24 cellular contexts compared by ENCODE assay signal in the genomic region with DNA sequence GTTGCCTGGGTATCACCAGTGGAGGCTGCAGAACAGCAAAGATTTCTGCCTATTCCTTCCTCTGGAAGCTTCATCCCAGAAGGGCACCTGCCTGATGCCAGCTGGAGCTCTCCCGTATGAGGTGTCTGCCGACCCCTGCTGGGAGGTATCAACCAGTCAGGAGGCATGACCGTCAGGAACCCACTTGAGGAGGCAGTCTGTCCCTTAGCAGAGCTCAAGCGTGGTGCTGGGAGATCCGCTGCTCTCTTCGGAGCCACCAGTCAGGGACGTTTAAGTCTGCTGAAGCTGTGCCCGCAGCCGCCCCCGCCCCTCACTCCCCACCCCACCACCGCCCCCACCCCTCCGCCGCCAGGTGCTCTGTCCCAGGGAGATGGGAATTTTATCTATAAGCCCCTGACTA. TPM values are rescaled to one million over a fixed set of nuclear protein-coding genes. Genes with fewer than 3 reads are reported as not detected.
DNase-seq lines count a peak whose midpoint lies in the region; ATAC-seq and TF ChIP-seq lines count a peak whose summit lies in the region.
"Had no signal": no experiment of that assay in that cellular context is flagged by ENCODE, and none has a peak within 500 bp of the region (broad histone marks: within the 10 kb centered on the region; RNA-seq: fewer than 3 reads in every experiment).

No MANE protein-coding gene starts in this region.

- H3K4me3 ChIP-seq in HUES48 (ENCODE audit: low read depth, low read length): no peak overlapping the region

- no peaks in the 10 kb centered on the region for H3K36me3 ChIP-seq in HUES48 (ENCODE audit: control insufficient read depth, insufficient read depth, low read length)

- DNase-seq in DMS153 (lab: John Stamatoyannopoulos, UW): peak; percentile 31
- DNase-seq in DMS153 treated with DMSO at 0.1 percent for 48 hours (lab: John Stamatoyannopoulos, UW; ENCODE audit: unreplicated experiment): no peak
- DNase-seq in NCI-H69 (lab: John Stamatoyannopoulos, UW): peak; percentile 11
- DNase-seq in neural crest cell (ENCODE audit: low read depth, low spot score): no peak
- no peak for DNase-seq in nephron progenitor cell
- DNase-seq in medulla oblongata (ENCODE audit: extremely low spot score): no peak
- DNase-seq: activated CD4-positive, alpha-beta T cell treated with anti-CD3 and anti-CD28 coated beads, Interleukin-2, amount 10 ng/mL, durations not matched to agents 24 days and 14 days; activated gamma-delta T cell; foreskin keratinocyte; hypothalamus; KBM-7; kidney glomerular epithelial cell; naive thymus-derived CD4-positive, alpha-beta T cell; NCI-H2171; stimulated activated CD4-positive, alpha-beta T cell treated with anti-CD3 and anti-CD28 coated beads, Interleukin-2, amount 100 ng/mL, for 24 hours; T-cell; trophoblast cell had no signal

- H3K4me1 ChIP-seq in HUES48 (ENCODE audit: control insufficient read depth, insufficient read depth, low read length): peaks cover 7% of the 10 kb centered on the region; the same call in 1 of the 2 replicates
- H3K4me1 ChIP-seq: foreskin keratinocyte, parathyroid adenoma had no signal

- H3K4me3 Mint-ChIP-seq in neural crest cell (peak overlapping the region; percentile 35), nephron progenitor cell (no peak overlapping the region)
- H3K4me3 Mint-ChIP-seq: activated CD4-positive, alpha-beta T cell treated with anti-CD3 and anti-CD28 coated beads, Interleukin-2, amount 10 ng/mL, durations not matched to agents 24 days and 14 days; naive thymus-derived CD4-positive, alpha-beta T cell; stimulated activated naive CD8-positive, alpha-beta T cell treated with anti-CD3 and anti-CD28 coated beads, Interleukin-15, Interleukin-2, amounts not matched to agents 100 ng/mL and 50 ng/mL, for 24 hours; T-cell had no signal

- no peaks in the 10 kb centered on the region for H3K9me3 Mint-ChIP-seq in neural crest cell
- H3K9me3 Mint-ChIP-seq in nephron progenitor cell: no peaks in the 10 kb centered on the region
- H3K9me3 Mint-ChIP-seq: activated CD4-positive, alpha-beta T cell treated with anti-CD3 and anti-CD28 coated beads, Interleukin-2, amount 10 ng/mL, durations not matched to agents 24 days and 14 days; stimulated activated naive CD8-positive, alpha-beta T cell treated with anti-CD3 and anti-CD28 coated beads, Interleukin-15, Interleukin-2, amounts not matched to agents 100 ng/mL and 50 ng/mL, for 24 hours had no signal

- H3K36me3 Mint-ChIP-seq in neural crest cell (ENCODE audit: low read depth): peaks cover 2% of the 10 kb centered on the region
- H3K36me3 Mint-ChIP-seq in nephron progenitor cell (ENCODE audit: low read depth): no peaks in the 10 kb centered on the region
- H3K36me3 Mint-ChIP-seq: T-cell had no signal

- H3K4me1 Mint-ChIP-seq in neural crest cell (peaks cover 5% of the 10 kb centered on the region), nephron progenitor cell (no peaks in the 10 kb centered on the region)
- H3K4me1 Mint-ChIP-seq: activated CD4-positive, alpha-beta T cell treated with anti-CD3 and anti-CD28 coated beads, Interleukin-2, amount 10 ng/mL, durations not matched to agents 24 days and 14 days; naive thymus-derived CD4-positive, alpha-beta T cell; T-cell had no signal

- H3K27me3 Mint-ChIP-seq in neural crest cell (ENCODE audit: low read depth) (no peaks in the 10 kb centered on the region), nephron progenitor cell (ENCODE audit: low read depth, poor library complexity) (peaks cover 24% of the 10 kb centered on the region)

- H3K9me3 ChIP-seq in HUES48 (ENCODE audit: control insufficient read depth, insufficient read depth, low read length): no peaks in the 10 kb centered on the region

- H3K27ac ChIP-seq in HUES48 (ENCODE audit: low read depth, low read length): peak overlapping the region; percentile 66
- H3K27ac ChIP-seq: epithelial cell of prostate, foreskin keratinocyte, parathyroid adenoma had no signal

- H3K9ac ChIP-seq in HUES48 (ENCODE audit: low read depth, low read length): peak overlapping the region; percentile 44; the same call in 1 of the 2 replicates
- H3K9ac ChIP-seq: parathyroid adenoma had no signal

- no peak overlapping the region for H3K27ac Mint-ChIP-seq in neural crest cell (ENCODE audit: unreplicated experiment)
- H3K27ac Mint-ChIP-seq in nephron progenitor cell: no peak overlapping the region
- H3K27ac Mint-ChIP-seq: activated CD4-positive, alpha-beta T cell treated with anti-CD3 and anti-CD28 coated beads, Interleukin-2, amount 10 ng/mL, durations not matched to agents 24 days and 14 days; naive thymus-derived CD4-positive, alpha-beta T cell; stimulated activated naive CD8-positive, alpha-beta T cell treated with anti-CD3 and anti-CD28 coated beads, Interleukin-15, Interleukin-2, amounts not matched to agents 100 ng/mL and 50 ng/mL, for 24 hours; T-cell had no signal

- H3K27me3 ChIP-seq in HUES48 (ENCODE audit: control insufficient read depth, insufficient read depth, low read length): no peaks in the 10 kb centered on the region

- no peak for TF ChIP-seq CTCF in neural crest cell (conservative IDR thresholded peaks at IDR 0.05)
- TF ChIP-seq CTCF in nephron progenitor cell (IDR thresholded peaks at IDR 0.05): no peak

- ATAC-seq in GM19324 (IDR thresholded peaks at IDR 0.05; ENCODE audit: low FRiP score, unreplicated experiment): no peak
- ATAC-seq: naive thymus-derived CD4-positive, alpha-beta T cell; T-cell had no signal

RNA-seq across cellular contexts. Expression of gene HFM1, which starts 23.1 kb away (rescaled TPM):
- 6.6 and 7.1 TPM in 2 replicates for total RNA-seq in neural crest cell
- total RNA-seq: A172; activated CD4-positive, alpha-beta T cell treated with anti-CD3 and anti-CD28 coated beads, Interleukin-2, amount 10 ng/mL, durations not matched to agents 24 days and 14 days; bronchial epithelial cell; naive thymus-derived CD4-positive, alpha-beta T cell; T-cell had no signal

Comparison
In these comparisons a context has a peak if more than half of its experiments do, and no peak if none do; other contexts are left out.
1. DNase-seq: peak in DMS153 (single experiment) and NCI-H69 (single experiment); none in DMS153 treated with DMSO at 0.1 percent for 48 hours (single experiment), neural crest cell (single experiment), nephron progenitor cell (single experiment) and medulla oblongata (single experiment).